Comparison of ENCODE assay signal across 12 cellular contexts in the genomic region with DNA sequence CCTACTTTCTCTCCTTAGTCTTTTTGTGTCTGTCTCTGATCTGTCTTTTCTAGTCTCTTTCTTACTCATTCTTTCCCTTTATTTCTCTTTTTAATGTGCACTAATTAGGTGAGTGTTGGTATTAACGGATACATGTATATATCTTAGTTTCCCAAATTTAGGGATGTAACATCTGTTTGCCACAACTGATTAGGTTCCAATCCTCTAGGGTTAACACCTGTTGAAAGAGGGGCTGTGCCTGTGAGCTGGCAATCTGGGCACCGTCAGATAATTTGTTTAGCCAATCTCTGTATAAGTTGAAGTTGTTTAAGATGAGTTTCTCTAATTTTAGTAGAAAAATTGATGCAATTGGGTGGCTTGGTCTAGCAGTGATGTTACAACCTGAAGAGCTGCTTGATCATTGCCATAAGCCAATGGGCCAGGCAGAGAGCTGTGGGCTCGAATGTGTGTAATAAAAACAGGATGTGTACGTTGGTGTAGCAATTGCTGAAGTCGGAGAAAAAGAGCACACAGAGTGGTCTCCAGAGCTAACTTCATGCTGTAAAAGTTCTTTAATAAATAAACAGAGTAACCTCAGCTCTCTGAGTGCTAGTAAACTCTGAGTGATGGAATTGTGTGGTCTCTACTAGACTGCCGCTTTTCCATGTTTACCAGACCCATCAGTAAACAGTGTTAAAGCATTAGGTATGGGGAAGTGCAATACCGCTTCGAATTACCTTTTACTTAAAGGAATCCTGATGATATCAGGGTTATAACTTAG. TPM values are rescaled to one million over a fixed set of nuclear protein-coding genes. Genes with fewer than 3 reads are reported as not detected.
DNase-seq lines count a peak whose midpoint lies in the region; ATAC-seq, FAIRE-seq and TF ChIP-seq lines count a peak whose summit lies in the region.
"Had no signal": no experiment of that assay in that cellular context is flagged by ENCODE, and none has a peak within 500 bp of the region (broad histone marks: within the 10 kb centered on the region; RNA-seq: fewer than 3 reads in every experiment).

No MANE protein-coding gene starts in this region.

- WGBS in K562 (ENCODE audit: insufficient coverage, low coverage, missing lambda C conversion rate) = 36% methylated on average over 8 of the region's 8 CpGs
- WGBS in gastroesophageal sphincter (ENCODE audit: low coverage in 1 of 2), 2 donors = 75 to 76% methylated on average over 2 to 7 of the region's 8 CpGs

- peak overlapping the region; percentile 69 for H3K27ac ChIP-seq in OCI-LY7 (ENCODE audit: low read depth, low read length, poor library complexity, severe bottlenecking)
- H3K27ac ChIP-seq in K562 (ENCODE audit: extremely low read depth, low read depth, low read length) = peak overlapping the region; percentile 52; the same call in 2 of the 3 replicates
- H3K27ac ChIP-seq in gastroesophageal sphincter = no peak overlapping the region
- H3K27ac ChIP-seq: ovary had no signal

- no peak for TF ChIP-seq CTCF in OCI-LY7 (conservative IDR thresholded peaks at IDR 0.05; ENCODE audit: low read length)
- no peak for TF ChIP-seq CTCF in K562 (IDR thresholded peaks at IDR 0.05 in 2 of 3, conservative IDR thresholded peaks at IDR 0.05 in 1 of 3; ENCODE audit: insufficient read depth in 2 of 3, low read depth in 1 of 3, low read length in 3 of 3)
- no peak for TF ChIP-seq CTCF in progenitor cell of endocrine pancreas (IDR thresholded peaks at IDR 0.05; ENCODE audit: unreplicated experiment)
- no peak for TF ChIP-seq CTCF in gastroesophageal sphincter (IDR thresholded peaks at IDR 0.05)

- peak overlapping the region; percentile 99 for H3K27ac Mint-ChIP-seq in progenitor cell of endocrine pancreas

- H3K4me1 ChIP-seq in OCI-LY7 (ENCODE audit: insufficient read depth, low read length, poor library complexity, severe bottlenecking) (peaks cover 32% of the 10 kb centered on the region), K562 (replicated peaks in 1 of 2; ENCODE audit: control insufficient read depth in 2 of 2, insufficient read depth in 2 of 2, low read length in 2 of 2) (peaks cover 0 to 18% of the 10 kb centered on the region in 2 experiments), gastroesophageal sphincter (peaks cover 0 to 18% (median 0%) of the 10 kb centered on the region in 3 donors)

- H2AFZ ChIP-seq in OCI-LY7 (ENCODE audit: low read length) = peak overlapping the region; percentile 98
- H2AFZ ChIP-seq in K562 (ENCODE audit: low read depth, low read length) = peak overlapping the region; percentile 89

- no peak for TF ChIP-seq RAD21 in K562 (CRISPR knock-in tag; conservative IDR thresholded peaks at IDR 0.05 in 1 of 2, IDR thresholded peaks at IDR 0.05 in 1 of 2)

- H3K4me1 Mint-ChIP-seq in progenitor cell of endocrine pancreas (ENCODE audit: low read depth) = peaks cover 52% of the 10 kb centered on the region

- peak; percentile 17 for TF ChIP-seq POLR2A in GM19099 (IDR thresholded peaks at IDR 0.05; ENCODE audit: extremely low read depth, insufficient read length, low read depth)
- TF ChIP-seq POLR2A in K562 (conservative IDR thresholded peaks at IDR 0.05) = no peak
- no peak for TF ChIP-seq POLR2A in gastroesophageal sphincter (IDR thresholded peaks at IDR 0.05)

- POLR2A ChIA-PET in OCI-LY7 (lab: Charles Lee) = interaction anchor here (1.1 to 3.0 kb wide), 5 partner anchors 9 to 141 kb away, joined by 3 to 19 read pairs (median 14); partner anchors contain the start of gene FRS2
- POLR2A ChIA-PET in K562 (lab: Yijun Ruan, JAX) = interaction anchor here (0.6 to 1.8 kb wide), 5 partner anchors 9 to 22 kb away, joined by 3 to 12 read pairs (median 3); no protein-coding TSS in a partner anchor

- no peaks in the 10 kb centered on the region for H3K27me3 Mint-ChIP-seq in progenitor cell of endocrine pancreas

- peak overlapping the region in 1 of 2 experiments; percentile 62; a peak in 1 of 4 replicates for H3K9ac ChIP-seq in K562 (ENCODE audit: insufficient read depth in 1 of 2, low read depth in 2 of 2, low read length in 2 of 2)

- H3K4me3 Mint-ChIP-seq in progenitor cell of endocrine pancreas (ENCODE audit: low read depth) = peak overlapping the region; percentile 83

- no peaks in the 10 kb centered on the region for H3K36me3 ChIP-seq in OCI-LY7 (ENCODE audit: insufficient read depth, low read length)
- H3K36me3 ChIP-seq in K562 (ENCODE audit: control insufficient read depth, insufficient read depth, low read length) = no peaks in the 10 kb centered on the region
- no peaks in the 10 kb centered on the region for H3K36me3 ChIP-seq in gastroesophageal sphincter
- H3K36me3 ChIP-seq: ovary had no signal

- H3K79me2 ChIP-seq in OCI-LY7 (ENCODE audit: insufficient read depth, low read depth, low read length) (no peaks in the 10 kb centered on the region), K562 (ENCODE audit: control insufficient read depth, insufficient read depth, low read length) (no peaks in the 10 kb centered on the region)

- no peaks in the 10 kb centered on the region for H3K9me2 ChIP-seq in OCI-LY7 (ENCODE audit: insufficient read depth, low read length)

- DNase-seq in OCI-LY7 (ENCODE audit: low spot score) = peak; percentile 47
- DNase-seq in K562 (ENCODE audit: extremely low read depth in 1 of 4, low spot score in 3 of 4) = no peak
- DNase-seq in progenitor cell of endocrine pancreas (ENCODE audit: low spot score, unreplicated experiment) = no peak
- DNase-seq in midbrain (lab: John Stamatoyannopoulos, UW) = no peak
- DNase-seq in NCI-H1694 (lab: John Stamatoyannopoulos, UW) = no peak
- DNase-seq: caudate nucleus, GDM1, NCI-H1930, ovary had no signal

- peaks cover 3% of the 10 kb centered on the region for H3K9me3 Mint-ChIP-seq in progenitor cell of endocrine pancreas (ENCODE audit: low read depth)

- no peaks in the 10 kb centered on the region for H3K9me3 ChIP-seq in OCI-LY7 (ENCODE audit: low read length)
- no peaks in the 10 kb centered on the region for H3K9me3 ChIP-seq in K562 (replicated peaks; ENCODE audit: control insufficient read depth, insufficient read depth, low read depth, low read length)
- no peaks in the 10 kb centered on the region for H3K9me3 ChIP-seq in gastroesophageal sphincter
- H3K9me3 ChIP-seq: ovary had no signal

- no peaks in the 10 kb centered on the region for H3K9me1 ChIP-seq in K562 (ENCODE audit: control insufficient read depth, insufficient read depth, low read length)

- in situ Hi-C loops in K562 (cut with MboI) = no loop called here

- H3K4me3 ChIP-seq in OCI-LY7 (ENCODE audit: low read depth, low read length, poor library complexity, severe bottlenecking) (peak overlapping the region; percentile 61), K562 (no peak overlapping the region; the same call in 1 of the 2 replicates), gastroesophageal sphincter (no peak overlapping the region)

- ATAC-seq in K562 = peak; percentile 34
- no peak for ATAC-seq in HG02981 (IDR thresholded peaks at IDR 0.05; ENCODE audit: unreplicated experiment)
- no peak for ATAC-seq in gastroesophageal sphincter

- H4K20me1 ChIP-seq in OCI-LY7 (ENCODE audit: insufficient read depth, low read length) (no peaks in the 10 kb centered on the region), K562 (replicated peaks; ENCODE audit: control insufficient read depth, insufficient read depth, low read length) (no peaks in the 10 kb centered on the region)

- no peak for FAIRE-seq in K562 (lab: Jason Lieb, UNC)

- CTCF ChIA-PET in OCI-LY7 (lab: Charles Lee; ENCODE audit: unreplicated experiment) = no interaction called here
- CTCF ChIA-PET in K562 (lab: Yijun Ruan, JAX; ENCODE audit: low intra/inter-chr PET ratio) = no interaction called here

- TSS peak; percentile 94 for BruUV-seq in OCI-LY7 (replicated peaks; lab: Mats Ljungman, UMichigan)
- BruUV-seq in K562 (replicated peaks; lab: Mats Ljungman, UMichigan) = no TSS peak

- peak overlapping the region; percentile 79 for H3K4me2 ChIP-seq in OCI-LY7 (ENCODE audit: low read length)
- peak overlapping the region; percentile 77 for H3K4me2 ChIP-seq in K562 (ENCODE audit: insufficient read depth, low read length)

- peaks cover 18% of the 10 kb centered on the region for H3K36me3 Mint-ChIP-seq in progenitor cell of endocrine pancreas (ENCODE audit: insufficient read depth)

- TF ChIP-seq EP300 in K562 (IDR thresholded peaks at IDR 0.05; ENCODE audit: low read length) (no peak), gastroesophageal sphincter (IDR thresholded peaks at IDR 0.05) (no peak)

- H3K27me3 ChIP-seq in K562 (ENCODE audit: control insufficient read depth in 2 of 2, insufficient read depth in 2 of 2, low read length in 2 of 2) (no peaks in the 10 kb centered on the region), gastroesophageal sphincter (no peaks in the 10 kb centered on the region)
- H3K27me3 ChIP-seq: ovary had no signal

- intact Hi-C loops in OCI-LY7 (cut with micrococcal nuclease; ENCODE audit: unreplicated experiment) (loop anchor here (2.0 kb wide), 1 partner anchor 39 kb away; no protein-coding TSS in a partner anchor), K562 (cut with micrococcal nuclease) (no loop called here)

RNA-seq across cellular contexts. Expression of gene LYZ, which starts 18.3 kb away (rescaled TPM):
- not detected in 2 replicates for total RNA-seq in OCI-LY7 (2014; rRNA removed; shearing (Covaris generic))
- total RNA-seq in OCI-LY7 (2022) = 0.29 TPM in 1 of 2 replicates, not detected in the other
- total RNA-seq in K562 (2011; cell fraction: chromatin; rRNA removed; ENCODE audit: low replicate concordance) = 6.4 and 13.8 TPM in 2 replicates
- 11.3 and 12.5 TPM in 2 replicates for total RNA-seq in K562 (2011; cell fraction: nucleolus; rRNA removed)
- 15.8 and 17.8 TPM in 2 replicates for total RNA-seq in K562 (2011; cell fraction: nucleoplasm; rRNA removed)
- total RNA-seq in K562 (2014; rRNA removed) = 30.1 and 38.1 TPM in 2 replicates
- 64.1 and 64.8 TPM in 2 replicates for total RNA-seq in K562 (2014; rRNA removed; fragmentation: Illumina TruSeq; extraction: Trizol)
- total RNA-seq in K562 (2015; rRNA removed; fragmentation: Illumina TruSeq; extraction: Trizol) = 96.3 and 99.0 TPM in 2 replicates
- total RNA-seq in K562 (2021) = 31.9 and 32.0 TPM in 2 replicates
- polyA plus RNA-seq in K562 (2011; rRNA removed) = 35.6 and 41.2 TPM in 2 replicates
- polyA plus RNA-seq in K562 (2011; cell fraction: cytosol; rRNA removed) = 25.8 and 34.2 TPM in 2 replicates
- 4.1 and 6.9 TPM in 2 replicates for polyA plus RNA-seq in K562 (2011; cell fraction: nucleus; rRNA removed)
- polyA plus RNA-seq in K562 (2012) = 63.9 and 76.2 TPM in 2 replicates
- polyA plus RNA-seq in K562 (2014; fragmentation: Illumina TruSeq; extraction: Trizol) = 42.1 and 46.5 TPM in 2 replicates
- 10 to 100 TPM; 44.0 to 47.0 TPM for polyA plus RNA-seq in K562 (2014; fragmentation: Nextera tagmentation; extraction: Ambion mirVana)
- 27.2 and 37.0 TPM in 2 replicates for polyA plus RNA-seq in K562 (2014; rRNA removed)
- 85.6 and 103 TPM in 2 replicates for polyA minus RNA-seq in K562 (2011; rRNA and poly(A)+ RNA removed)
- 23.7 and 37.9 TPM in 2 replicates for polyA minus RNA-seq in K562 (2011; cell fraction: cytosol; rRNA and poly(A)+ RNA removed)
- polyA minus RNA-seq in K562 (2011; cell fraction: nucleus; rRNA and poly(A)+ RNA removed) = 2.4 and 5.3 TPM in 2 replicates
- 8.8 and 11.1 TPM in 2 replicates for total RNA-seq in progenitor cell of endocrine pancreas
- 10 to 100 TPM in 3 of 4 donors, 1 to 10 TPM in 1; 7.6 to 74.3 (median 32.6) TPM for total RNA-seq in gastroesophageal sphincter

RNA-seq across cellular contexts. Expression of gene YEATS4, which starts 29.7 kb away (rescaled TPM):
- 119 and 122 TPM in 2 replicates for total RNA-seq in OCI-LY7 (2014; rRNA removed; shearing (Covaris generic))
- total RNA-seq in OCI-LY7 (2022) = 80.4 and 86.5 TPM in 2 replicates
- total RNA-seq in K562 (2011; cell fraction: chromatin; rRNA removed; ENCODE audit: low replicate concordance) = 10.0 and 21.9 TPM in 2 replicates
- total RNA-seq in K562 (2011; cell fraction: nucleolus; rRNA removed) = 10.8 and 18.6 TPM in 2 replicates
- 14.5 and 16.9 TPM in 2 replicates for total RNA-seq in K562 (2011; cell fraction: nucleoplasm; rRNA removed)
- total RNA-seq in K562 (2014; rRNA removed) = 39.3 and 82.5 TPM in 2 replicates
- total RNA-seq in K562 (2014; rRNA removed; fragmentation: Illumina TruSeq; extraction: Trizol) = 52.9 and 62.2 TPM in 2 replicates
- total RNA-seq in K562 (2015; rRNA removed; fragmentation: Illumina TruSeq; extraction: Trizol) = 41.2 and 41.3 TPM in 2 replicates
- 33.0 and 39.2 TPM in 2 replicates for total RNA-seq in K562 (2021)
- polyA plus RNA-seq in K562 (2011; rRNA removed) = 37.8 and 50.2 TPM in 2 replicates
- 27.5 and 29.8 TPM in 2 replicates for polyA plus RNA-seq in K562 (2011; cell fraction: cytosol; rRNA removed)
- 11.5 and 13.0 TPM in 2 replicates for polyA plus RNA-seq in K562 (2011; cell fraction: nucleus; rRNA removed)
- polyA plus RNA-seq in K562 (2012) = 30.1 and 43.6 TPM in 2 replicates
- polyA plus RNA-seq in K562 (2014; fragmentation: Illumina TruSeq; extraction: Trizol) = 45.2 and 49.2 TPM in 2 replicates
- polyA plus RNA-seq in K562 (2014; fragmentation: Nextera tagmentation; extraction: Ambion mirVana) = 10 to 100 TPM; 25.9 to 26.3 TPM
- polyA plus RNA-seq in K562 (2014; rRNA removed) = 61.0 and 92.2 TPM in 2 replicates
- 20.0 and 24.0 TPM in 2 replicates for polyA minus RNA-seq in K562 (2011; rRNA and poly(A)+ RNA removed)
- 22.5 and 24.1 TPM in 2 replicates for polyA minus RNA-seq in K562 (2011; cell fraction: cytosol; rRNA and poly(A)+ RNA removed)
- polyA minus RNA-seq in K562 (2011; cell fraction: nucleus; rRNA and poly(A)+ RNA removed) = 14.9 and 31.8 TPM in 2 replicates
- 31.3 and 32.7 TPM in 2 replicates for total RNA-seq in progenitor cell of endocrine pancreas
- total RNA-seq in gastroesophageal sphincter = 10 to 100 TPM in 3 of 4 donors, 1 to 10 TPM in 1; 9.6 to 48.7 (median 16.6) TPM

Comparison
In these comparisons a context has a peak if more than half of its experiments do, and no peak if none do; other contexts are left out.
1. H3K27ac ChIP-seq: peak in OCI-LY7 (single experiment) and K562 (single experiment); none in gastroesophageal sphincter (0 of 4).